In the genomic region with DNA sequence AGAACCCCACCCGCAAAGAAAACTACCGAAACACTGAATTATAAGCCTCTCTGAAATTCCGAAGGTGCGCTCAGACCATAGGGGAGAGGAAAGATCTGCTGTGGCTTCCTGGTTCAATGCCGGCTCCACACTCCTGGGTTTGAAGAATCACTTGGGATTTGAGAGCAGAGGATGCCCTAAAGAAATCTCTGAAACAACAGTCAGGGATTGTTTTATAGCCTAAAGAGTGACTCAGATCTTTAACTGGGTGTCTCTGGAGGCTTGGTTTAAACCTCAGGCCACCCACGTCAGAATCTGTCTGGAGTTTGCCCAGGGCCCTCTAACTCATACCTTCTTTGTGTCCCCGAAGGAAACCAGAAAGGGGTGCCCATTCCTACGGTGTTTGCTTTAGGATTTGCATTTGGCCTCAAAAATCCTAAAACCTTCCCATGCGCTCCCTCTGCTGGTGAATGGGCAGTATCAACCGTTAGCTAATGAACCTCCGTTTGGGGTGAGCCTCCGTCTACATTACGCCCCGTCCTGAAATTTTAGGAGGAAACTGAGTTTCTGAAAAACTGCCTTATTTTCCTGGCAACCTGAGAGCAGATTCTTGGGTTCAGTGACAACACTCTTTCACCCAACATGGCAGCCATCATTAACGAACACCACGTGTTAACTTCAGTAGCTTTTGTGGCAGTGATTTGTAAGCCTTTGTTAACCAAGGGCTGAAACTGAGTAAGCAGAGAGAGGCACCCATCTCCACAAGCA, we compare ENCODE assay signal across 9 cellular contexts. TPM values are rescaled to one million over a fixed set of nuclear protein-coding genes. Genes with fewer than 3 reads are reported as not detected.
DNase-seq lines count a peak whose midpoint lies in the region; ATAC-seq and TF ChIP-seq lines count a peak whose summit lies in the region.
"Not testable (repeated sequence)": the region's sequence is repeated elsewhere in the genome, so short reads cannot be mapped to it uniquely, and the experiment has no call there.
"Had no signal": no experiment of that assay in that cellular context is flagged by ENCODE, and none has a peak within 500 bp of the region (broad histone marks: within the 10 kb centered on the region; RNA-seq: fewer than 3 reads in every experiment).

No MANE protein-coding gene starts in this region.

- not testable (repeated sequence) for H2AFZ ChIP-seq in trophoblast cell (ENCODE audit: insufficient read depth, low read length, poor library complexity)

- DNase-seq in EH (ENCODE audit: low read depth): peak; percentile 53
- DNase-seq in HFF-Myc (ENCODE audit: extremely low read depth, low read depth): not testable (repeated sequence)
- peak; percentile 64 for DNase-seq in NCI-H460 (ENCODE audit: extremely low read depth, low read depth)
- DNase-seq in activated CD4-positive, alpha-beta T cell treated with anti-CD3 and anti-CD28 coated beads for 36 hours: peak; percentile 58
- DNase-seq in left cardiac atrium: peak; percentile 43
- peak in 1 of 2 donors; percentile 57 for DNase-seq in trophoblast cell
- DNase-seq in suprapubic skin (ENCODE audit: low spot score in 2 of 2): peak in 1 of 2 donors; percentile 65

- H3K79me2 ChIP-seq in trophoblast cell (ENCODE audit: control insufficient read depth, insufficient read depth, low read length, poor library complexity): not testable (repeated sequence)

- POLR2A ChIA-PET in activated CD4-positive, alpha-beta T cell treated with anti-CD3 and anti-CD28 coated beads for 36 hours (lab: Charles Lee): not testable (repeated sequence)

- not testable (repeated sequence) for H3K27ac ChIP-seq in trophoblast cell (ENCODE audit: low read depth, low read length); suprapubic skin

- not testable (repeated sequence) for H3K9me3 ChIP-seq in trophoblast cell (ENCODE audit: insufficient read depth, low read depth, low read length); suprapubic skin

- not testable (repeated sequence) for H3K9ac ChIP-seq in trophoblast cell (ENCODE audit: low read length)

- H4K12ac ChIP-seq in trophoblast cell (ENCODE audit: low read depth, low read length): not testable (repeated sequence)

- H3K23ac ChIP-seq in trophoblast cell (ENCODE audit: low read length): not testable (repeated sequence)

- intact Hi-C loops in activated CD4-positive, alpha-beta T cell treated with anti-CD3 and anti-CD28 coated beads for 36 hours (cut with DNase I, micrococcal nuclease): loop anchor here (1.0 to 10.0 kb wide), 3 partner anchors 166 to 1158 kb away; no protein-coding TSS in a partner anchor
- intact Hi-C loops in left cardiac atrium (cut with DNase I): loop anchor here in 1 of 2 donors (5.0 to 10.0 kb wide), 2 partner anchors 170 to 1168 kb away; no protein-coding TSS in a partner anchor

- not testable (repeated sequence) for H2BK5ac ChIP-seq in trophoblast cell (ENCODE audit: low read depth, low read length, poor library complexity)

- peak overlapping the region; percentile 14 for H4K91ac ChIP-seq in trophoblast cell (ENCODE audit: low read depth, low read length)

- peak overlapping the region; percentile 27 for H3K4me2 ChIP-seq in trophoblast cell (ENCODE audit: low read length)

- not testable (repeated sequence) for H3K27ac Mint-ChIP-seq in activated CD4-positive, alpha-beta T cell treated with anti-CD3 and anti-CD28 coated beads for 36 hours
- peak overlapping the region in 3 of 5 experiments; percentile 47 to 75 (median 61) for H3K27ac Mint-ChIP-seq in brain

- not testable (repeated sequence) for H3K4me1 Mint-ChIP-seq in activated CD4-positive, alpha-beta T cell treated with anti-CD3 and anti-CD28 coated beads for 36 hours
- H3K4me1 Mint-ChIP-seq in brain: peaks cover 18% of the 10 kb centered on the region

- no CpG with 5 or more reads among the region's 16 CpGs for WGBS in trophoblast cell (ENCODE audit: extremely low coverage, insufficient coverage, insufficient read length)
- WGBS in suprapubic skin: 18% methylated on average over 16 of the region's 16 CpGs

- CTCF ChIA-PET in activated CD4-positive, alpha-beta T cell treated with anti-CD3 and anti-CD28 coated beads for 36 hours (lab: Charles Lee): interaction anchor here (0.7 to 1.3 kb wide), 3 partner anchors 9 to 117 kb away, joined by 3 to 4 read pairs (median 3); a partner anchor contains a TSS

- H2AK5ac ChIP-seq in trophoblast cell (ENCODE audit: low read length): not testable (repeated sequence)

- H3K36me3 ChIP-seq in trophoblast cell (ENCODE audit: control insufficient read depth in 1 of 2, insufficient read depth in 2 of 2, low read length in 2 of 2); suprapubic skin: not testable (repeated sequence)

- H3K27me3 ChIP-seq in trophoblast cell (ENCODE audit: insufficient read depth, low read length); suprapubic skin: not testable (repeated sequence)

- ATAC-seq in activated CD4-positive, alpha-beta T cell treated with anti-CD3 and anti-CD28 coated beads for 36 hours: peak; percentile 73
- ATAC-seq in left cardiac atrium: peak; percentile 49 to 61

- not testable (repeated sequence) for H3K27me3 Mint-ChIP-seq in activated CD4-positive, alpha-beta T cell treated with anti-CD3 and anti-CD28 coated beads for 36 hours
- H3K27me3 Mint-ChIP-seq in brain: peaks cover 12% of the 10 kb centered on the region

- H3K4ac ChIP-seq in trophoblast cell (ENCODE audit: low read depth, low read length): not testable (repeated sequence)

- not testable (repeated sequence) for H3K4me3 ChIP-seq in HFF-Myc (replicated peaks; ENCODE audit: low read depth, low read length); trophoblast cell (ENCODE audit: low read depth, low read length); suprapubic skin

- not testable (repeated sequence) for H3K9me3 Mint-ChIP-seq in activated CD4-positive, alpha-beta T cell treated with anti-CD3 and anti-CD28 coated beads for 36 hours (ENCODE audit: low read depth); brain

- not testable (repeated sequence) for TF ChIP-seq EP300 in suprapubic skin (IDR thresholded peaks at IDR 0.05)

- H3K4me3 Mint-ChIP-seq in activated CD4-positive, alpha-beta T cell treated with anti-CD3 and anti-CD28 coated beads for 36 hours: not testable (repeated sequence)
- peak overlapping the region; percentile 34 to 73 (median 66) for H3K4me3 Mint-ChIP-seq in brain

- H4K8ac ChIP-seq in trophoblast cell (ENCODE audit: low read depth, low read length): peak overlapping the region; percentile 73

- peak; percentile 52 for TF ChIP-seq CTCF in HFF-Myc (IDR thresholded peaks at IDR 0.05; ENCODE audit: low read depth, low read length, missing control alignments)
- peak; percentile 71 to 84 for TF ChIP-seq CTCF in brain (conservative IDR thresholded peaks at IDR 0.05)
- TF ChIP-seq CTCF in suprapubic skin (IDR thresholded peaks at IDR 0.05): peak; percentile 29 to 82

- not testable (repeated sequence) for H3K14ac ChIP-seq in trophoblast cell (ENCODE audit: low read length)

- H3K4me1 ChIP-seq in trophoblast cell (ENCODE audit: control insufficient read depth in 1 of 2, insufficient read depth in 2 of 2, low read length in 2 of 2); suprapubic skin: not testable (repeated sequence)

- not testable (repeated sequence) for H2BK12ac ChIP-seq in trophoblast cell (ENCODE audit: low read length)

- not testable (repeated sequence) for H3K18ac ChIP-seq in trophoblast cell (ENCODE audit: low read length)

- H3K79me1 ChIP-seq in trophoblast cell (ENCODE audit: low read length): not testable (repeated sequence)

- H2BK120ac ChIP-seq in trophoblast cell (ENCODE audit: insufficient read depth, low read length, poor library complexity): not testable (repeated sequence)

- TF ChIP-seq POLR2A in suprapubic skin (IDR thresholded peaks at IDR 0.05): not testable (repeated sequence)

- not testable (repeated sequence) for H3K36me3 Mint-ChIP-seq in activated CD4-positive, alpha-beta T cell treated with anti-CD3 and anti-CD28 coated beads for 36 hours (ENCODE audit: low read depth); brain

RNA-seq across cellular contexts. Expression of a gene that starts 16.4 kb away (rescaled TPM):
- total RNA-seq in NCI-H460 (2014; rRNA removed; shearing (Covaris generic)): 6.8 and 9.7 TPM in 2 replicates
- polyA plus RNA-seq in NCI-H460 (2014; cell fraction: nucleus; rRNA removed): 15.3 and 16.7 TPM in 2 replicates
- not detected for total RNA-seq in activated CD4-positive, alpha-beta T cell treated with anti-CD3 and anti-CD28 coated beads for 36 hours
- 6.1 TPM for polyA plus RNA-seq in brain (ENCODE audit: insufficient read depth, low read depth, low replicate concordance)
- total RNA-seq in left cardiac atrium: 10 to 100 TPM; 21.1 to 24.8 TPM
- 17.8 and 18.9 TPM in 2 replicates for polyA plus RNA-seq in trophoblast cell (2013)
- total RNA-seq in suprapubic skin: 1 to 10 TPM; 3.2 to 9.6 (median 5.3) TPM
- total RNA-seq: T-helper 17 cell had no signal
